ENCODE assay signal across 9 cellular contexts in genomic region chr12:46506198-46506597, GRCh38.
"Had no signal": no experiment of that assay in that cellular context is flagged by ENCODE, and none has a peak within 500 bp of the region (broad histone marks: within the 10 kb centered on the region; RNA-seq: fewer than 3 reads in every experiment).

No MANE protein-coding gene starts in this region.

- H3K4me3 ChIP-seq: GM23248, HAP-1 had no signal

- H2AFZ ChIP-seq: GM23248 had no signal

- H3K27ac ChIP-seq: GM23248, HL-60 had no signal

- H3K36me3 ChIP-seq: HAP-1 had no signal

- H3K9ac ChIP-seq: GM23248 had no signal

- H3K4me3 Mint-ChIP-seq: HFFc6 had no signal

- FAIRE-seq: HepG2 had no signal

- H3K27me3 Mint-ChIP-seq: IgD-negative memory B cell had no signal

- DNase-seq: GM23248, GOT3, H7, HFFc6, KG1 had no signal

- H3K9me3 ChIP-seq: HAP-1 had no signal

- H3K4me1 ChIP-seq: HAP-1 had no signal

- ATAC-seq: HepG2 had no signal

- H3K27ac Mint-ChIP-seq: HFFc6, IgD-negative memory B cell had no signal
